1 cellular context compared by ENCODE assay signal in the genomic region with DNA sequence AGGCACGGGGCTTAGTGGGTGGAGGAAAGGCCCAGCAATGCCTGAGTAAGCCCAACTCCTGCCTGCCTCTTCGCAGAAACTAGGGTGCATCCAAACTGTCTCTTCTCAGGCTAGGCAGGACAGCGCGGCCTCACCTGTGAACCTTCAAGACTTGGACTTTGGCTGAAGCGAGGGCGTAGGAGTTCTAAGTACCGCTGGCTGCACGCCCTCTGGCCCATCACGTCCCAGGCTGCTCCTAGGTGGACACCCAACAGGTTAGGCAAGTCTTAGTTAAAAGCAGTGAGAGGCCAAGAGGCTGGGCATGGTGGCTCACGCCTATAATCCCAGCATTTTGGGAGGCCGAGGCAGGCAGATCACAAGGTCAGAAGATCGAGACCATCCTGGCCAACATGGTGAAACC.
TF ChIP-seq lines count a peak whose summit lies in the region.

No MANE protein-coding gene starts in this region.

TF ChIP-seq in H1, 55 proteins besides CTCF, POLR2A, EP300 and RAD21:
- TF ChIP-seq HDAC2 (IDR thresholded peaks at IDR 0.05; ENCODE audit: borderline replicate concordance in 1 of 2, low read depth in 2 of 2, low read length in 2 of 2) = no peak
- no peak for TF ChIP-seq NANOG (IDR thresholded peaks at IDR 0.05; ENCODE audit: insufficient read depth, low read depth, low read length, poor library complexity, severe bottlenecking)
- TF ChIP-seq ZNF274 (IDR thresholded peaks at IDR 0.05; ENCODE audit: borderline replicate concordance, extremely low read depth, low read length) = no peak
- TF ChIP-seq GTF2F1 (IDR thresholded peaks at IDR 0.05; ENCODE audit: borderline replicate concordance, low read depth, low read length) = no peak
- no peak for TF ChIP-seq SRF (IDR thresholded peaks at IDR 0.05; ENCODE audit: low read depth, low read length)
- TF ChIP-seq MAFK (IDR thresholded peaks at IDR 0.05; ENCODE audit: low read depth, low read length) = no peak
- no peak for TF ChIP-seq RBBP5 (IDR thresholded peaks at IDR 0.05; ENCODE audit: borderline replicate concordance, low read depth, low read length)
- TF ChIP-seq GABPA (IDR thresholded peaks at IDR 0.05; ENCODE audit: borderline replicate concordance, insufficient read depth, low read length) = no peak
- TF ChIP-seq JUND (IDR thresholded peaks at IDR 0.05; ENCODE audit: low read length) = no peak
- TF ChIP-seq, protein P1, sequence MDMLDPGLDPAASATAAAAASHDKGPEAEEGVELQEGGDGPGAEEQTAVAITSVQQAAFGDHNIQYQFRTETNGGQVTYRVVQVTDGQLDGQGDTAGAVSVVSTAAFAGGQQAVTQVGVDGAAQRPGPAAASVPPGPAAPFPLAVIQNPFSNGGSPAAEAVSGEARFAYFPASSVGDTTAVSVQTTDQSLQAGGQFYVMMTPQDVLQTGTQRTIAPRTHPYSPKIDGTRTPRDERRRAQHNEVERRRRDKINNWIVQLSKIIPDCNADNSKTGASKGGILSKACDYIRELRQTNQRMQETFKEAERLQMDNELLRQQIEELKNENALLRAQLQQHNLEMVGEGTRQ (IDR thresholded peaks at IDR 0.05; ENCODE audit: low read length) = no peak
- no peak for TF ChIP-seq FOSL1 (IDR thresholded peaks at IDR 0.05; ENCODE audit: insufficient read depth, low read depth, low read length)
- TF ChIP-seq, protein P2, sequence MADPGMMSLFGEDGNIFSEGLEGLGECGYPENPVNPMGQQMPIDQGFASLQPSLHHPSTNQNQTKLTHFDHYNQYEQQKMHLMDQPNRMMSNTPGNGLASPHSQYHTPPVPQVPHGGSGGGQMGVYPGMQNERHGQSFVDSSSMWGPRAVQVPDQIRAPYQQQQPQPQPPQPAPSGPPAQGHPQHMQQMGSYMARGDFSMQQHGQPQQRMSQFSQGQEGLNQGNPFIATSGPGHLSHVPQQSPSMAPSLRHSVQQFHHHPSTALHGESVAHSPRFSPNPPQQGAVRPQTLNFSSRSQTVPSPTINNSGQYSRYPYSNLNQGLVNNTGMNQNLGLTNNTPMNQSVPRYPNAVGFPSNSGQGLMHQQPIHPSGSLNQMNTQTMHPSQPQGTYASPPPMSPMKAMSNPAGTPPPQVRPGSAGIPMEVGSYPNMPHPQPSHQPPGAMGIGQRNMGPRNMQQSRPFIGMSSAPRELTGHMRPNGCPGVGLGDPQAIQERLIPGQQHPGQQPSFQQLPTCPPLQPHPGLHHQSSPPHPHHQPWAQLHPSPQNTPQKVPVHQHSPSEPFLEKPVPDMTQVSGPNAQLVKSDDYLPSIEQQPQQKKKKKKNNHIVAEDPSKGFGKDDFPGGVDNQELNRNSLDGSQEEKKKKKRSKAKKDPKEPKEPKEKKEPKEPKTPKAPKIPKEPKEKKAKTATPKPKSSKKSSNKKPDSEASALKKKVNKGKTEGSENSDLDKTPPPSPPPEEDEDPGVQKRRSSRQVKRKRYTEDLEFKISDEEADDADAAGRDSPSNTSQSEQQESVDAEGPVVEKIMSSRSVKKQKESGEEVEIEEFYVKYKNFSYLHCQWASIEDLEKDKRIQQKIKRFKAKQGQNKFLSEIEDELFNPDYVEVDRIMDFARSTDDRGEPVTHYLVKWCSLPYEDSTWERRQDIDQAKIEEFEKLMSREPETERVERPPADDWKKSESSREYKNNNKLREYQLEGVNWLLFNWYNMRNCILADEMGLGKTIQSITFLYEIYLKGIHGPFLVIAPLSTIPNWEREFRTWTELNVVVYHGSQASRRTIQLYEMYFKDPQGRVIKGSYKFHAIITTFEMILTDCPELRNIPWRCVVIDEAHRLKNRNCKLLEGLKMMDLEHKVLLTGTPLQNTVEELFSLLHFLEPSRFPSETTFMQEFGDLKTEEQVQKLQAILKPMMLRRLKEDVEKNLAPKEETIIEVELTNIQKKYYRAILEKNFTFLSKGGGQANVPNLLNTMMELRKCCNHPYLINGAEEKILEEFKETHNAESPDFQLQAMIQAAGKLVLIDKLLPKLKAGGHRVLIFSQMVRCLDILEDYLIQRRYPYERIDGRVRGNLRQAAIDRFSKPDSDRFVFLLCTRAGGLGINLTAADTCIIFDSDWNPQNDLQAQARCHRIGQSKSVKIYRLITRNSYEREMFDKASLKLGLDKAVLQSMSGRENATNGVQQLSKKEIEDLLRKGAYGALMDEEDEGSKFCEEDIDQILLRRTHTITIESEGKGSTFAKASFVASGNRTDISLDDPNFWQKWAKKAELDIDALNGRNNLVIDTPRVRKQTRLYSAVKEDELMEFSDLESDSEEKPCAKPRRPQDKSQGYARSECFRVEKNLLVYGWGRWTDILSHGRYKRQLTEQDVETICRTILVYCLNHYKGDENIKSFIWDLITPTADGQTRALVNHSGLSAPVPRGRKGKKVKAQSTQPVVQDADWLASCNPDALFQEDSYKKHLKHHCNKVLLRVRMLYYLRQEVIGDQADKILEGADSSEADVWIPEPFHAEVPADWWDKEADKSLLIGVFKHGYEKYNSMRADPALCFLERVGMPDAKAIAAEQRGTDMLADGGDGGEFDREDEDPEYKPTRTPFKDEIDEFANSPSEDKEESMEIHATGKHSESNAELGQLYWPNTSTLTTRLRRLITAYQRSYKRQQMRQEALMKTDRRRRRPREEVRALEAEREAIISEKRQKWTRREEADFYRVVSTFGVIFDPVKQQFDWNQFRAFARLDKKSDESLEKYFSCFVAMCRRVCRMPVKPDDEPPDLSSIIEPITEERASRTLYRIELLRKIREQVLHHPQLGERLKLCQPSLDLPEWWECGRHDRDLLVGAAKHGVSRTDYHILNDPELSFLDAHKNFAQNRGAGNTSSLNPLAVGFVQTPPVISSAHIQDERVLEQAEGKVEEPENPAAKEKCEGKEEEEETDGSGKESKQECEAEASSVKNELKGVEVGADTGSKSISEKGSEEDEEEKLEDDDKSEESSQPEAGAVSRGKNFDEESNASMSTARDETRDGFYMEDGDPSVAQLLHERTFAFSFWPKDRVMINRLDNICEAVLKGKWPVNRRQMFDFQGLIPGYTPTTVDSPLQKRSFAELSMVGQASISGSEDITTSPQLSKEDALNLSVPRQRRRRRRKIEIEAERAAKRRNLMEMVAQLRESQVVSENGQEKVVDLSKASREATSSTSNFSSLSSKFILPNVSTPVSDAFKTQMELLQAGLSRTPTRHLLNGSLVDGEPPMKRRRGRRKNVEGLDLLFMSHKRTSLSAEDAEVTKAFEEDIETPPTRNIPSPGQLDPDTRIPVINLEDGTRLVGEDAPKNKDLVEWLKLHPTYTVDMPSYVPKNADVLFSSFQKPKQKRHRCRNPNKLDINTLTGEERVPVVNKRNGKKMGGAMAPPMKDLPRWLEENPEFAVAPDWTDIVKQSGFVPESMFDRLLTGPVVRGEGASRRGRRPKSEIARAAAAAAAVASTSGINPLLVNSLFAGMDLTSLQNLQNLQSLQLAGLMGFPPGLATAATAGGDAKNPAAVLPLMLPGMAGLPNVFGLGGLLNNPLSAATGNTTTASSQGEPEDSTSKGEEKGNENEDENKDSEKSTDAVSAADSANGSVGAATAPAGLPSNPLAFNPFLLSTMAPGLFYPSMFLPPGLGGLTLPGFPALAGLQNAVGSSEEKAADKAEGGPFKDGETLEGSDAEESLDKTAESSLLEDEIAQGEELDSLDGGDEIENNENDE (IDR thresholded peaks at IDR 0.05; ENCODE audit: insufficient replicate concordance, low read length) = no peak
- no peak for TF ChIP-seq CBX8 (IDR thresholded peaks at IDR 0.05; ENCODE audit: borderline replicate concordance, low read depth, low read length)
- no peak for TF ChIP-seq YY1 (IDR thresholded peaks at IDR 0.05; ENCODE audit: low read depth, low read length)
- TF ChIP-seq SIX5 (IDR thresholded peaks at IDR 0.05; ENCODE audit: low read depth, low read length) = no peak
- no peak for TF ChIP-seq KDM5A (IDR thresholded peaks at IDR 0.05; ENCODE audit: low read length)
